ENCODE assay signal across 8 cellular contexts in the genomic region with DNA sequence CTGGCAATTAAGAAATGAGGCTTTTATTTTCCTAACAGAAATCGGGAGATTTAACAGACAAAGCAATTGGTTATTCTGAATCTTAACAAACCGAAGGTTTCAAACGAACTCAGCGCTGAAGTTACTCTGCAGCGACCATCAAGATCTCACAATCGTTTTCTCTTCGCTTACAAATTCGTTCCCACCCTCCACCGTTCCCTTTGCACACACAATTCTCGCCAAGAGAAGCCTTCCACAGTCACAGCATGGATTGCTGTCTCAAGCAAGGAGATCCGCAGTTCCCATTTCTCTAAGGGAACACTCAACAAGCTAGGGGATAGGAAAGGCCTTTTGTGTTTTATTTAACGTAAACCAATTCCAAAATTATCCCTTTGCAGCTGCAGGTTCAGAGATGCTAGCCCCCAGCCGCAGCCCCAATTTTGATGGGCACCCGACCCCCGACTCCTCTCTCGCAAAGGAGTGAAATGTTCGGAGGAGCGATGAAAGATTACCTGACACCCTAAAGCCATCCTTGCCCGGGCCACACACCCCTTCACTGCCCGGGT. TPM values are rescaled to one million over a fixed set of nuclear protein-coding genes. Genes with fewer than 3 reads are reported as not detected.
DNase-seq lines count a peak whose midpoint lies in the region; ATAC-seq, FAIRE-seq and TF ChIP-seq lines count a peak whose summit lies in the region.

No MANE protein-coding gene starts in this region.

- TF ChIP-seq CTCF in RWPE2 (IDR thresholded peaks at IDR 0.05; ENCODE audit: poor library complexity, severe bottlenecking) = no peak
- no peak for TF ChIP-seq CTCF in endothelial cell of umbilical vein (IDR thresholded peaks at IDR 0.05; ENCODE audit: extremely low read depth in 1 of 2, insufficient read depth in 1 of 2, low read depth in 1 of 2, low read length in 2 of 2)

- POLR2A ChIA-PET in endothelial cell of umbilical vein (lab: Charles Lee) = no interaction called here

- no TSS peak for BruUV-seq in endothelial cell of umbilical vein (replicated peaks; lab: Mats Ljungman, UMichigan)

- H3K36me3 ChIP-seq in RWPE2 (ENCODE audit: low read depth) = peaks cover 7% of the 10 kb centered on the region
- no peaks in the 10 kb centered on the region for H3K36me3 ChIP-seq in endothelial cell of umbilical vein (ENCODE audit: control insufficient read depth in 2 of 2, extremely low read depth in 1 of 2, insufficient read depth in 2 of 2, low read length in 2 of 2)

- H3K36me3 Mint-ChIP-seq in naive B cell = no peaks in the 10 kb centered on the region

- H3K27me3 Mint-ChIP-seq in naive B cell = no peaks in the 10 kb centered on the region

- H3K9ac ChIP-seq in endothelial cell of umbilical vein (replicated peaks; ENCODE audit: extremely low read depth, insufficient read depth, low read length) = peak overlapping the region; percentile 79

- TF ChIP-seq POLR2A in endothelial cell of umbilical vein (IDR thresholded peaks at IDR 0.05; ENCODE audit: low read depth, low read length) = no peak

- no peak for ATAC-seq in RWPE2 (ENCODE audit: low read depth)
- ATAC-seq in naive B cell (ENCODE audit: low read depth in 2 of 2) = no peak
- no peak for ATAC-seq in HG02678 (IDR thresholded peaks at IDR 0.05; ENCODE audit: unreplicated experiment)

- H3K4me1 ChIP-seq in RWPE2 (ENCODE audit: insufficient read depth, poor library complexity, severe bottlenecking) = peaks cover 15% of the 10 kb centered on the region
- H3K4me1 ChIP-seq in endothelial cell of umbilical vein (ENCODE audit: control insufficient read depth, extremely low read depth, insufficient read depth, low read length) = peaks cover 26% of the 10 kb centered on the region

- peak overlapping the region; percentile 92 to 98 (median 94) for H3K27ac Mint-ChIP-seq in naive B cell

- CTCF ChIA-PET in endothelial cell of umbilical vein (lab: Charles Lee) = interaction anchor here (0.5 to 6.3 kb wide), 9 partner anchors 11 to 532 kb away, joined by 3 to 76 read pairs (median 3); a partner anchor contains a TSS

- H3K27me3 ChIP-seq in RWPE2 (ENCODE audit: insufficient read depth, poor library complexity, severe bottlenecking) (no peaks in the 10 kb centered on the region), endothelial cell of umbilical vein (ENCODE audit: control insufficient read depth in 2 of 2, insufficient read depth in 2 of 2, low read length in 2 of 2) (no peaks in the 10 kb centered on the region)

- DNase-seq in NCI-H526 (lab: John Stamatoyannopoulos, UW) (peak; percentile 27 to 53), NCI-H526 treated with DMSO at 0.1 percent for 48 hours (lab: John Stamatoyannopoulos, UW) (no peak), RWPE2 (ENCODE audit: low spot score) (no peak), endothelial cell of umbilical vein (ENCODE audit: low read depth, low spot score) (peak; percentile 58), naive B cell (no peak), iPS-NIHi11 (ENCODE audit: low spot score) (no peak), kidney glomerular epithelial cell (lab: John Stamatoyannopoulos, UW) (no peak)

- intact Hi-C loops in endothelial cell of umbilical vein (cut with micrococcal nuclease) = loop anchor here (5.0 kb wide), 2 partner anchors 84 to 144 kb away; no protein-coding TSS in a partner anchor

- FAIRE-seq in endothelial cell of umbilical vein (lab: Jason Lieb, UNC) = peak; percentile 69

- no peaks in the 10 kb centered on the region for H4K20me1 ChIP-seq in endothelial cell of umbilical vein (replicated peaks; ENCODE audit: control insufficient read depth, extremely low read depth, insufficient read depth, low read length)

- H3K9me3 ChIP-seq in RWPE2 (ENCODE audit: severe bottlenecking) (no peaks in the 10 kb centered on the region), endothelial cell of umbilical vein (replicated peaks; ENCODE audit: control insufficient read depth, insufficient read depth, low read length) (no peaks in the 10 kb centered on the region)

- dilution Hi-C loops in endothelial cell of umbilical vein (cut with MboI; ENCODE audit: extremely low pct_ligation_motif_present, low sequenced_read_pairs) = no loop called here

- H3K4me1 Mint-ChIP-seq in naive B cell = peaks cover 11 to 44% (median 20%) of the 10 kb centered on the region in 3 donors

- peak overlapping the region; percentile 61 for H3K27ac ChIP-seq in RWPE2 (ENCODE audit: poor library complexity, severe bottlenecking)
- H3K27ac ChIP-seq in endothelial cell of umbilical vein (ENCODE audit: insufficient read depth, low read depth, low read length) = peak overlapping the region; percentile 86

- H3K4me3 ChIP-seq in RWPE2 (ENCODE audit: severe bottlenecking) (peak overlapping the region; percentile 54), endothelial cell of umbilical vein (replicated peaks in 1 of 3; ENCODE audit: insufficient read depth in 1 of 3, low read depth in 1 of 3, low read length in 3 of 3) (peak overlapping the region; percentile 66 to 88 (median 85))

- H3K4me3 Mint-ChIP-seq in naive B cell = peak overlapping the region; percentile 84 to 98 (median 95)

- H3K9me3 Mint-ChIP-seq in naive B cell = no peaks in the 10 kb centered on the region

- peak overlapping the region; percentile 99 for H3K4me2 ChIP-seq in endothelial cell of umbilical vein (ENCODE audit: insufficient read depth, low read length)

- H3K9me1 ChIP-seq in endothelial cell of umbilical vein (replicated peaks; ENCODE audit: control insufficient read depth, extremely low read depth, insufficient read depth, low read length) = no peaks in the 10 kb centered on the region

- peak overlapping the region; percentile 91 for H2AFZ ChIP-seq in endothelial cell of umbilical vein (ENCODE audit: low read depth, low read length)

- peaks cover 54% of the 10 kb centered on the region for H3K79me2 ChIP-seq in endothelial cell of umbilical vein (ENCODE audit: control insufficient read depth, insufficient read depth, low read length)

TF ChIP-seq in endothelial cell of umbilical vein, 7 proteins besides CTCF, POLR2A, EP300 and RAD21:
- no peak for TF ChIP-seq POLR2AphosphoS5 (IDR thresholded peaks at IDR 0.05; ENCODE audit: insufficient read depth, low read depth, low read length)
- TF ChIP-seq, protein P1, sequence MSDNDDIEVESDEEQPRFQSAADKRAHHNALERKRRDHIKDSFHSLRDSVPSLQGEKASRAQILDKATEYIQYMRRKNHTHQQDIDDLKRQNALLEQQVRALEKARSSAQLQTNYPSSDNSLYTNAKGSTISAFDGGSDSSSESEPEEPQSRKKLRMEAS (IDR thresholded peaks at IDR 0.05; ENCODE audit: insufficient read depth, insufficient read length) = no peak
- TF ChIP-seq MYC (IDR thresholded peaks at IDR 0.05; ENCODE audit: low read depth, low read length) = no peak
- TF ChIP-seq FOS (IDR thresholded peaks at IDR 0.05; ENCODE audit: borderline replicate concordance, insufficient read depth, low read length) = no peak
- TF ChIP-seq EZH2 (IDR thresholded peaks at IDR 0.05; ENCODE audit: borderline replicate concordance, low read depth, low read length, severe bottlenecking) = no peak
- TF ChIP-seq GATA2 (IDR thresholded peaks at IDR 0.05; ENCODE audit: insufficient read depth, insufficient read length, low read depth, low read length) = no peak
- TF ChIP-seq JUN (IDR thresholded peaks at IDR 0.05; ENCODE audit: borderline replicate concordance, insufficient read depth, insufficient read length, low read depth) = no peak
TF ChIP-seq in endothelial cell of umbilical vein: peak in this region for 0.

RNA-seq across cellular contexts. Expression of a gene that starts 0.8 kb away (rescaled TPM):
- total RNA-seq in endothelial cell of umbilical vein = 16.3 and 17.3 TPM in 2 replicates
- polyA plus RNA-seq in endothelial cell of umbilical vein (17.1 and 20.4 TPM in 2 replicates), naive B cell (ENCODE audit: low read depth in 6 of 6) (10 to 100 TPM; 17.9 to 33.5 (median 21.9) TPM)
- polyA plus RNA-seq in endothelial cell of umbilical vein (2011; cell fraction: cytosol; rRNA removed) = 20.5 and 22.0 TPM in 2 replicates
- polyA plus RNA-seq in endothelial cell of umbilical vein (2011; cell fraction: nucleus; rRNA removed) = 36.4 and 37.7 TPM in 2 replicates
- polyA plus RNA-seq in endothelial cell of umbilical vein (2012) = 9.6 and 13.4 TPM in 2 replicates
- polyA minus RNA-seq in endothelial cell of umbilical vein = 27.7 and 28.5 TPM in 2 replicates
- polyA minus RNA-seq in endothelial cell of umbilical vein (2011; cell fraction: cytosol; rRNA and poly(A)+ RNA removed) = 7.8 TPM
- 22.0 and 29.4 TPM in 2 replicates for polyA minus RNA-seq in endothelial cell of umbilical vein (2011; cell fraction: nucleus; rRNA and poly(A)+ RNA removed)

RNA-seq across cellular contexts. Expression of a gene that starts 15.5 kb away (rescaled TPM):
- 164 and 168 TPM in 2 replicates for total RNA-seq in endothelial cell of umbilical vein
- polyA plus RNA-seq in endothelial cell of umbilical vein = 162 and 168 TPM in 2 replicates
- polyA plus RNA-seq in endothelial cell of umbilical vein (2011; cell fraction: cytosol; rRNA removed) = 148 and 161 TPM in 2 replicates
- 75.2 and 75.7 TPM in 2 replicates for polyA plus RNA-seq in endothelial cell of umbilical vein (2011; cell fraction: nucleus; rRNA removed)
- 105 and 106 TPM in 2 replicates for polyA plus RNA-seq in endothelial cell of umbilical vein (2012)
- 76.1 and 82.0 TPM in 2 replicates for polyA minus RNA-seq in endothelial cell of umbilical vein
- 62.1 TPM for polyA minus RNA-seq in endothelial cell of umbilical vein (2011; cell fraction: cytosol; rRNA and poly(A)+ RNA removed)
- polyA minus RNA-seq in endothelial cell of umbilical vein (2011; cell fraction: nucleus; rRNA and poly(A)+ RNA removed) = 26.6 and 33.5 TPM in 2 replicates
- polyA plus RNA-seq in naive B cell (ENCODE audit: low read depth in 6 of 6) = 10 to 100 TPM; 41.1 to 59.6 (median 50.9) TPM

Comparison
In these comparisons a context has a peak if more than half of its experiments do, and no peak if none do; other contexts are left out.
1. DNase-seq: peak in NCI-H526 (2 of 2) and endothelial cell of umbilical vein (single experiment); none in NCI-H526 treated with DMSO at 0.1 percent for 48 hours (single experiment), RWPE2 (single experiment), naive B cell (single experiment), iPS-NIHi11 (single experiment) and kidney glomerular epithelial cell (single experiment).